In the genomic region with DNA sequence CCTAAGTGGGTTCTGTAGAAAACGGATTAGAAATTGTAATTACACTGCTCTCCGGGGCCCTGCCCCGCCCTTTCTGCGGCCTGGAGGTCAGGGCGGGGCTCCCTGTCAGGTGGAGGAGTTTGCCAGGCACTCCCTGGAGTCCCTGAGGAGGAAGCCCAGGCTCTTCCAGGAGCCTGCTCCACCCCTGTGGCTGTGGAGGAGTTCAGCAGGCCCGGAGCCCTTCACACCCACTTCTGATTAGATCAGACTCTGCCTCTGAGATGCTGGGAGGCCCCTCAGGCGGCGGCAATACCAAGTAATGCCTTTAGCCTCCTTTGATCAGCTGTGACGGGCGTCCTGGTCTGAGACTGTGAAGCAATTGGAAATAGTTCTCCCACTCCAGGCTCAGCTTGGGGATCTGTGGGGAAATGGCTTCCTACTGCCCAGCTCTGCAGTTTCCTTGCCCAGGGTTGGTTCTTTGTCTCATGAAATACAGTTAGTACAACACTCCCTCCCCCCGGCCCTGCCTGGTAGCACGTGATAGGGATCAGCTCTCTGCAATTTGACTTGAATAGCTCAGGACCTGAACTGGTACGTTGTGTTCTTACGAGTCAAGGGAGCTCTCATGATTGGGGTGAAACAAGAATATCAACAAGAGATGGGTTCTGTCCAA, we compare ENCODE assay signal across 1 cellular context.
TF ChIP-seq lines count a peak whose summit lies in the region.

No MANE protein-coding gene starts in this region.

TF ChIP-seq in GM23338, 12 proteins besides CTCF, POLR2A, EP300 and RAD21 (continued from another document):
- TF ChIP-seq, protein P1, sequence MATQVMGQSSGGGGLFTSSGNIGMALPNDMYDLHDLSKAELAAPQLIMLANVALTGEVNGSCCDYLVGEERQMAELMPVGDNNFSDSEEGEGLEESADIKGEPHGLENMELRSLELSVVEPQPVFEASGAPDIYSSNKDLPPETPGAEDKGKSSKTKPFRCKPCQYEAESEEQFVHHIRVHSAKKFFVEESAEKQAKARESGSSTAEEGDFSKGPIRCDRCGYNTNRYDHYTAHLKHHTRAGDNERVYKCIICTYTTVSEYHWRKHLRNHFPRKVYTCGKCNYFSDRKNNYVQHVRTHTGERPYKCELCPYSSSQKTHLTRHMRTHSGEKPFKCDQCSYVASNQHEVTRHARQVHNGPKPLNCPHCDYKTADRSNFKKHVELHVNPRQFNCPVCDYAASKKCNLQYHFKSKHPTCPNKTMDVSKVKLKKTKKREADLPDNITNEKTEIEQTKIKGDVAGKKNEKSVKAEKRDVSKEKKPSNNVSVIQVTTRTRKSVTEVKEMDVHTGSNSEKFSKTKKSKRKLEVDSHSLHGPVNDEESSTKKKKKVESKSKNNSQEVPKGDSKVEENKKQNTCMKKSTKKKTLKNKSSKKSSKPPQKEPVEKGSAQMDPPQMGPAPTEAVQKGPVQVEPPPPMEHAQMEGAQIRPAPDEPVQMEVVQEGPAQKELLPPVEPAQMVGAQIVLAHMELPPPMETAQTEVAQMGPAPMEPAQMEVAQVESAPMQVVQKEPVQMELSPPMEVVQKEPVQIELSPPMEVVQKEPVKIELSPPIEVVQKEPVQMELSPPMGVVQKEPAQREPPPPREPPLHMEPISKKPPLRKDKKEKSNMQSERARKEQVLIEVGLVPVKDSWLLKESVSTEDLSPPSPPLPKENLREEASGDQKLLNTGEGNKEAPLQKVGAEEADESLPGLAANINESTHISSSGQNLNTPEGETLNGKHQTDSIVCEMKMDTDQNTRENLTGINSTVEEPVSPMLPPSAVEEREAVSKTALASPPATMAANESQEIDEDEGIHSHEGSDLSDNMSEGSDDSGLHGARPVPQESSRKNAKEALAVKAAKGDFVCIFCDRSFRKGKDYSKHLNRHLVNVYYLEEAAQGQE (IDR thresholded peaks at IDR 0.05; ENCODE audit: unreplicated experiment): no peak
- no peak for TF ChIP-seq ETS1 (IDR thresholded peaks at IDR 0.05)
- TF ChIP-seq ZNF331 (CRISPR knock-in tag; IDR thresholded peaks at IDR 0.05; ENCODE audit: low read depth): no peak
- TF ChIP-seq, protein P2, sequence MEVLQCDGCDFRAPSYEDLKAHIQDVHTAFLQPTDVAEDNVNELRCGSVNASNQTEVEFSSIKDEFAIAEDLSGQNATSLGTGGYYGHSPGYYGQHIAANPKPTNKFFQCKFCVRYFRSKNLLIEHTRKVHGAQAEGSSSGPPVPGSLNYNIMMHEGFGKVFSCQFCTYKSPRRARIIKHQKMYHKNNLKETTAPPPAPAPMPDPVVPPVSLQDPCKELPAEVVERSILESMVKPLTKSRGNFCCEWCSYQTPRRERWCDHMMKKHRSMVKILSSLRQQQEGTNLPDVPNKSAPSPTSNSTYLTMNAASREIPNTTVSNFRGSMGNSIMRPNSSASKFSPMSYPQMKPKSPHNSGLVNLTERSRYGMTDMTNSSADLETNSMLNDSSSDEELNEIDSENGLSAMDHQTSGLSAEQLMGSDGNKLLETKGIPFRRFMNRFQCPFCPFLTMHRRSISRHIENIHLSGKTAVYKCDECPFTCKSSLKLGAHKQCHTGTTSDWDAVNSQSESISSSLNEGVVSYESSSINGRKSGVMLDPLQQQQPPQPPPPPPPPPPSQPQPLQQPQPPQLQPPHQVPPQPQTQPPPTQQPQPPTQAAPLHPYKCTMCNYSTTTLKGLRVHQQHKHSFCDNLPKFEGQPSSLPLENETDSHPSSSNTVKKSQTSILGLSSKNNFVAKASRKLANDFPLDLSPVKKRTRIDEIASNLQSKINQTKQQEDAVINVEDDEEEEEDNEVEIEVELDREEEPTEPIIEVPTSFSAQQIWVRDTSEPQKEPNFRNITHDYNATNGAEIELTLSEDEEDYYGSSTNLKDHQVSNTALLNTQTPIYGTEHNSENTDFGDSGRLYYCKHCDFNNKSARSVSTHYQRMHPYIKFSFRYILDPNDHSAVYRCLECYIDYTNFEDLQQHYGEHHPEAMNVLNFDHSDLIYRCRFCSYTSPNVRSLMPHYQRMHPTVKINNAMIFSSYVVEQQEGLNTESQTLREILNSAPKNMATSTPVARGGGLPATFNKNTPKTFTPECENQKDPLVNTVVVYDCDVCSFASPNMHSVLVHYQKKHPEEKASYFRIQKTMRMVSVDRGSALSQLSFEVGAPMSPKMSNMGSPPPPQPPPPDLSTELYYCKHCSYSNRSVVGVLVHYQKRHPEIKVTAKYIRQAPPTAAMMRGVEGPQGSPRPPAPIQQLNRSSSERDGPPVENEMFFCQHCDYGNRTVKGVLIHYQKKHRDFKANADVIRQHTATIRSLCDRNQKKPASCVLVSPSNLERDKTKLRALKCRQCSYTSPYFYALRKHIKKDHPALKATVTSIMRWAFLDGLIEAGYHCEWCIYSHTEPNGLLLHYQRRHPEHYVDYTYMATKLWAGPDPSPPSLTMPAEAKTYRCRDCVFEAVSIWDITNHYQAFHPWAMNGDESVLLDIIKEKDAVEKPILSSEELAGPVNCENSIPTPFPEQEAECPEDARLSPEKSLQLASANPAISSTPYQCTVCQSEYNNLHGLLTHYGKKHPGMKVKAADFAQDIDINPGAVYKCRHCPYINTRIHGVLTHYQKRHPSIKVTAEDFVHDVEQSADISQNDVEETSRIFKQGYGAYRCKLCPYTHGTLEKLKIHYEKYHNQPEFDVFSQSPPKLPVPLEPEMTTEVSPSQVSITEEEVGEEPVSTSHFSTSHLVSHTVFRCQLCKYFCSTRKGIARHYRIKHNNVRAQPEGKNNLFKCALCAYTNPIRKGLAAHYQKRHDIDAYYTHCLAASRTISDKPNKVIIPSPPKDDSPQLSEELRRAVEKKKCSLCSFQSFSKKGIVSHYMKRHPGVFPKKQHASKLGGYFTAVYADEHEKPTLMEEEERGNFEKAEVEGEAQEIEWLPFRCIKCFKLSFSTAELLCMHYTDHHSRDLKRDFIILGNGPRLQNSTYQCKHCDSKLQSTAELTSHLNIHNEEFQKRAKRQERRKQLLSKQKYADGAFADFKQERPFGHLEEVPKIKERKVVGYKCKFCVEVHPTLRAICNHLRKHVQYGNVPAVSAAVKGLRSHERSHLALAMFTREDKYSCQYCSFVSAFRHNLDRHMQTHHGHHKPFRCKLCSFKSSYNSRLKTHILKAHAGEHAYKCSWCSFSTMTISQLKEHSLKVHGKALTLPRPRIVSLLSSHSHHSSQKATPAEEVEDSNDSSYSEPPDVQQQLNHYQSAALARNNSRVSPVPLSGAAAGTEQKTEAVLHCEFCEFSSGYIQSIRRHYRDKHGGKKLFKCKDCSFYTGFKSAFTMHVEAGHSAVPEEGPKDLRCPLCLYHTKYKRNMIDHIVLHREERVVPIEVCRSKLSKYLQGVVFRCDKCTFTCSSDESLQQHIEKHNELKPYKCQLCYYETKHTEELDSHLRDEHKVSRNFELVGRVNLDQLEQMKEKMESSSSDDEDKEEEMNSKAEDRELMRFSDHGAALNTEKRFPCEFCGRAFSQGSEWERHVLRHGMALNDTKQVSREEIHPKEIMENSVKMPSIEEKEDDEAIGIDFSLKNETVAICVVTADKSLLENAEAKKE (CRISPR knock-in tag; IDR thresholded peaks at IDR 0.05): no peak
- TF ChIP-seq JUNB (IDR thresholded peaks at IDR 0.05; ENCODE audit: unreplicated experiment): no peak
- TF ChIP-seq POLR2AphosphoS5 (IDR thresholded peaks at IDR 0.05; ENCODE audit: low read depth): no peak
- TF ChIP-seq STAT1 (IDR thresholded peaks at IDR 0.05; ENCODE audit: unreplicated experiment): no peak
- no peak for TF ChIP-seq CREB1 (CRISPR knock-in tag; IDR thresholded peaks at IDR 0.05; ENCODE audit: low read depth)
- TF ChIP-seq EZH2 (IDR thresholded peaks at IDR 0.05; ENCODE audit: low read depth, unreplicated experiment): no peak
